In genomic region chr14:90383731-90384542, GRCh38 we compare ENCODE assay signal across 8 cellular contexts. TPM values are rescaled to one million over a fixed set of nuclear protein-coding genes. Genes with fewer than 3 reads are reported as not detected.
DNase-seq lines count a peak whose midpoint lies in the region; ATAC-seq and TF ChIP-seq lines count a peak whose summit lies in the region.

No MANE protein-coding gene starts in this region.

- H3K4me1 Mint-ChIP-seq in T-helper 2 cell treated with Interferon-gamma antibody and Interleukin-4, amounts not matched to agents 5 μg/mL and 100 μg/mL, for 36 hours (ENCODE audit: low read depth) = peaks cover 22% of the 10 kb centered on the region

- no peaks in the 10 kb centered on the region for H3K36me3 ChIP-seq in BE2C

- H3K27ac Mint-ChIP-seq in T-helper 2 cell treated with Interferon-gamma antibody and Interleukin-4, amounts not matched to agents 5 μg/mL and 100 μg/mL, for 36 hours = no peak overlapping the region

- H3K4me3 Mint-ChIP-seq in T-helper 2 cell treated with Interferon-gamma antibody and Interleukin-4, amounts not matched to agents 5 μg/mL and 100 μg/mL, for 36 hours = no peak overlapping the region

- peaks cover 13% of the 10 kb centered on the region for H3K4me1 ChIP-seq in BE2C

- H3K27me3 Mint-ChIP-seq in T-helper 2 cell treated with Interferon-gamma antibody and Interleukin-4, amounts not matched to agents 5 μg/mL and 100 μg/mL, for 36 hours (ENCODE audit: low read depth) = no peaks in the 10 kb centered on the region

- in situ Hi-C loops in astrocyte of the spinal cord (cut with HindIII; ENCODE audit: low sequenced_read_pairs) = no loop called here

- peak; percentile 60 for DNase-seq in BE2C
- DNase-seq in LNCaP clone FGC (ENCODE audit: low read depth) = no peak
- DNase-seq in T-helper 2 cell treated with Interferon-gamma antibody and Interleukin-4, amounts not matched to agents 5 μg/mL and 100 μg/mL, for 36 hours (ENCODE audit: low spot score) = peak; percentile 52
- peak; percentile 67 for DNase-seq in astrocyte of the spinal cord (ENCODE audit: low read depth, low spot score)
- peak; percentile 35 for DNase-seq in iPS-NIHi11 (ENCODE audit: low spot score)
- DNase-seq in stimulated activated CD4-positive, alpha-beta T cell treated with anti-CD3 and anti-CD28 coated beads, Interleukin-12 subunit alpha, Interleukin-12 subunit beta, amount 100 ng/mL, for 4 hours = peak; percentile 37
- no peak for DNase-seq in occipital lobe (lab: John Stamatoyannopoulos, UW)

- no peaks in the 10 kb centered on the region for H3K36me3 Mint-ChIP-seq in T-helper 2 cell treated with Interferon-gamma antibody and Interleukin-4, amounts not matched to agents 5 μg/mL and 100 μg/mL, for 36 hours (ENCODE audit: low read depth)

- no peaks in the 10 kb centered on the region for H3K9me3 Mint-ChIP-seq in T-helper 2 cell treated with Interferon-gamma antibody and Interleukin-4, amounts not matched to agents 5 μg/mL and 100 μg/mL, for 36 hours

- peak; percentile 9 for ATAC-seq in GM19463 (IDR thresholded peaks at IDR 0.05; ENCODE audit: unreplicated experiment)

- TF ChIP-seq CTCF in BE2C (IDR thresholded peaks at IDR 0.05; ENCODE audit: low read depth, low read length) = no peak
- no peak for TF ChIP-seq CTCF in LNCaP clone FGC (IDR thresholded peaks at IDR 0.05; ENCODE audit: control insufficient read depth, extremely low read depth, insufficient read depth)
- TF ChIP-seq CTCF in astrocyte of the spinal cord (IDR thresholded peaks at IDR 0.05; ENCODE audit: low read depth, low read length) = no peak

- H3K27me3 ChIP-seq in BE2C = no peaks in the 10 kb centered on the region

- H3K4me3 ChIP-seq in BE2C (ENCODE audit: low read depth, low read length) (peak overlapping the region; percentile 65), LNCaP clone FGC (ENCODE audit: low read depth, low read length) (peak overlapping the region; percentile 33), astrocyte of the spinal cord (ENCODE audit: low read depth, low read length) (peak overlapping the region; percentile 49)

- no peaks in the 10 kb centered on the region for H3K9me3 ChIP-seq in BE2C

RNA-seq across cellular contexts. Expression of gene CALM1, which starts 12.9 kb away (rescaled TPM):
- polyA plus RNA-seq in BE2C (2012; ENCODE audit: insufficient read depth, insufficient read length, low read depth) = 274 TPM
- 1,332 TPM for total RNA-seq in occipital lobe

RNA-seq across cellular contexts. Expression of gene NRDE2, which starts 52.2 kb away (rescaled TPM):
- 7.2 TPM for polyA plus RNA-seq in BE2C (2012; ENCODE audit: insufficient read depth, insufficient read length, low read depth)
- total RNA-seq in occipital lobe = 20.1 TPM

Comparison
In these comparisons a context has a peak if more than half of its experiments do, and no peak if none do; other contexts are left out.
1. DNase-seq: peak in BE2C (single experiment), T-helper 2 cell treated with Interferon-gamma antibody and Interleukin-4, amounts not matched to agents 5 μg/mL and 100 μg/mL, for 36 hours (single experiment), astrocyte of the spinal cord (single experiment), iPS-NIHi11 (single experiment) and stimulated activated CD4-positive, alpha-beta T cell treated with anti-CD3 and anti-CD28 coated beads, Interleukin-12 subunit alpha, Interleukin-12 subunit beta, amount 100 ng/mL, for 4 hours (single experiment); none in LNCaP clone FGC (single experiment) and occipital lobe (single experiment).
2. Peak in every context shown above with its lines, with median percentiles within 50 percentile points of each other: H3K4me3 ChIP-seq.